In the genomic region with DNA sequence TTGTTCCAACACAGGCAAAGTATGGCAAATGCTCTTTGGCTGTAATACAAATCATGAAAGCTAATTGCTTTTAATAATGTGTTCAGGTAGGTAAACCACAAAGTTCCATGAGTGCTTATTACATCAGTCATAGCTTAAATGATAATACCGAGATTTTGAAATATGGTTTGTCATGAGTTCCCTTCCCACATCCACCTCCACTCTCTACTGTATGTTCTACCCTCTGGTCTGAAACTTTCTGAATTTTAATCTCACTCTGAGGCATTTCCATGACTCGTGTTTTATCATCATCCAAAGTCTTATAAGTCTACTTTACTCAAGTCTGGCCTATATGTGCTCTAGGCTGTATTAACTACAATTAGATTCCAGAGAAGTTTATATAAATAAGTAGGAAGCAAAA, we compare ENCODE assay signal across 39 cellular contexts.
"Had no signal": no experiment of that assay in that cellular context is flagged by ENCODE, and none has a peak within 500 bp of the region (broad histone marks: within the 10 kb centered on the region; RNA-seq: fewer than 3 reads in every experiment).

No MANE protein-coding gene starts in this region.

- H3K9me3 Mint-ChIP-seq: activated CD4-positive, alpha-beta memory T cell treated with anti-CD3 and anti-CD28 coated beads, Interleukin-2, amount 10 ng/mL, durations not matched to agents 7 days and 5 days had no signal

- H3K4me3 ChIP-seq: Peyer's patch had no signal

- H3K36me3 ChIP-seq: brain microvascular endothelial cell, Peyer's patch had no signal

- H3K9me3 ChIP-seq: Peyer's patch had no signal

- H3K4me1 ChIP-seq: Peyer's patch had no signal

- H3K27ac ChIP-seq: brain microvascular endothelial cell, Peyer's patch, VCaP had no signal

- H3K27me3 ChIP-seq: brain microvascular endothelial cell, Peyer's patch had no signal

- H3K27me3 Mint-ChIP-seq: activated B cell treated with CpG ODN at 0.5 μM for 24 hours; activated CD4-positive, alpha-beta memory T cell treated with anti-CD3 and anti-CD28 coated beads, Interleukin-2, amount 10 ng/mL, durations not matched to agents 7 days and 5 days; activated CD8-positive, alpha-beta memory T cell treated with anti-CD3 and anti-CD28 coated beads, Interleukin-2, amount 10 ng/mL, durations not matched to agents 7 days and 5 days; activated naive CD4-positive, alpha-beta T cell treated with anti-CD3 and anti-CD28 coated beads, Interleukin-2, amount 10 ng/mL, durations not matched to agents 7 days and 5 days; activated naive CD8-positive, alpha-beta T cell; activated naive CD8-positive, alpha-beta T cell treated with anti-CD3 and anti-CD28 coated beads, Interleukin-2, amount 50 U/mL, for 24 hours had no signal

- ATAC-seq: activated CD8-positive, alpha-beta memory T cell treated with anti-CD3 and anti-CD28 coated beads, Interleukin-2, amount 10 ng/mL, durations not matched to agents 7 days and 5 days; activated naive CD8-positive, alpha-beta T cell treated with anti-CD3 and anti-CD28 coated beads, Interleukin-2, amount 50 U/mL, for 24 hours; PC-3; Right ventricle myocardium inferior; SK-N-SH treated with all-trans-retinoic acid at 6 μM for 48 hours had no signal

- H3K4me3 Mint-ChIP-seq: activated B cell treated with CpG ODN at 0.5 μM for 24 hours; activated CD4-positive, alpha-beta memory T cell treated with anti-CD3 and anti-CD28 coated beads, Interleukin-2, amount 10 ng/mL, durations not matched to agents 7 days and 5 days; activated CD8-positive, alpha-beta memory T cell treated with anti-CD3 and anti-CD28 coated beads, Interleukin-2, amount 10 ng/mL, durations not matched to agents 7 days and 5 days; activated naive CD4-positive, alpha-beta T cell treated with anti-CD3 and anti-CD28 coated beads, Interleukin-2, amount 10 ng/mL, durations not matched to agents 7 days and 5 days; activated naive CD8-positive, alpha-beta T cell; activated naive CD8-positive, alpha-beta T cell treated with anti-CD3 and anti-CD28 coated beads, Interleukin-2, amount 50 U/mL, for 24 hours had no signal

- H3K27ac Mint-ChIP-seq: activated B cell treated with CpG ODN at 0.5 μM for 24 hours; activated CD4-positive, alpha-beta memory T cell treated with anti-CD3 and anti-CD28 coated beads, Interleukin-2, amount 10 ng/mL, durations not matched to agents 7 days and 5 days; activated CD8-positive, alpha-beta memory T cell treated with anti-CD3 and anti-CD28 coated beads, Interleukin-2, amount 10 ng/mL, durations not matched to agents 7 days and 5 days; activated naive CD4-positive, alpha-beta T cell treated with anti-CD3 and anti-CD28 coated beads, Interleukin-2, amount 10 ng/mL, durations not matched to agents 7 days and 5 days; activated naive CD8-positive, alpha-beta T cell; activated naive CD8-positive, alpha-beta T cell treated with anti-CD3 and anti-CD28 coated beads, Interleukin-2, amount 50 U/mL, for 24 hours had no signal

- H3K36me3 Mint-ChIP-seq: activated CD8-positive, alpha-beta memory T cell treated with anti-CD3 and anti-CD28 coated beads, Interleukin-2, amount 10 ng/mL, durations not matched to agents 7 days and 5 days; activated naive CD4-positive, alpha-beta T cell treated with anti-CD3 and anti-CD28 coated beads, Interleukin-2, amount 10 ng/mL, durations not matched to agents 7 days and 5 days; activated naive CD8-positive, alpha-beta T cell had no signal

- DNase-seq: activated B cell treated with CpG ODN at 0.5 μM for 24 hours; activated CD4-positive, alpha-beta memory T cell treated with anti-CD3 and anti-CD28 coated beads, Interleukin-2, amount 10 ng/mL, durations not matched to agents 7 days and 5 days; activated CD4-positive, alpha-beta T cell treated with anti-CD3 and anti-CD28 coated beads for 4 hours; activated CD4-positive, alpha-beta T cell treated with anti-CD3 and anti-CD28 coated beads, Interleukin-2, amount 50 U/mL, for 1 hour; activated CD4-positive, CD25-positive, alpha-beta regulatory T cell treated with anti-CD3 and anti-CD28 coated beads, Interleukin-2, amount 50 U/mL, for 72 hours; activated CD8-positive, alpha-beta memory T cell treated with anti-CD3 and anti-CD28 coated beads for 24 hours; activated CD8-positive, alpha-beta memory T cell treated with anti-CD3 and anti-CD28 coated beads, Interleukin-2, amount 10 ng/mL, durations not matched to agents 7 days and 5 days; activated CD8-positive, alpha-beta memory T cell treated with anti-CD3 and anti-CD28 coated beads, Interleukin-2, amount 50 U/mL, for 48 hours; activated effector memory CD4-positive, alpha-beta T cell treated with Interleukin-2 at 50 U/mL for 16 hours; activated naive CD4-positive, alpha-beta T cell treated with anti-CD3 and anti-CD28 coated beads, Interleukin-2, amount 10 ng/mL, durations not matched to agents 7 days and 5 days; activated naive CD8-positive, alpha-beta T cell treated with anti-CD3 and anti-CD28 coated beads, Interleukin-2, amount 50 U/mL, for 24 hours; activated T-cell treated with anti-CD3 and anti-CD28 coated beads, Interleukin-2, amount 50 U/mL, for 48 hours; anterior cingulate cortex; brain microvascular endothelial cell; Kasumi-1; KG1; MM.1S; MV-4-11; NCI-H1092; NCI-H1436 treated with DMSO at 0.1 percent for 48 hours; NCI-H1694 treated with DMSO at 0.1 percent for 48 hours; NCI-H2029; NCI-H2107; NCI-H2171; NCI-H510A; NCI-H526; NCI-H748 treated with DMSO at 0.1 percent for 48 hours; NK-92 treated with Interleukin-12 subunit alpha and Interleukin-12 subunit beta, amount 100 ng/mL, for 24 hours; PC-3; Peyer's patch; RPMI8226; SIG-M5; T-helper 1 cell; T-helper 2 cell; T-helper 9 cell had no signal

- H3K4me1 Mint-ChIP-seq: activated B cell treated with CpG ODN at 0.5 μM for 24 hours; activated CD4-positive, alpha-beta memory T cell treated with anti-CD3 and anti-CD28 coated beads, Interleukin-2, amount 10 ng/mL, durations not matched to agents 7 days and 5 days; activated CD8-positive, alpha-beta memory T cell treated with anti-CD3 and anti-CD28 coated beads, Interleukin-2, amount 10 ng/mL, durations not matched to agents 7 days and 5 days; activated naive CD4-positive, alpha-beta T cell treated with anti-CD3 and anti-CD28 coated beads, Interleukin-2, amount 10 ng/mL, durations not matched to agents 7 days and 5 days; activated naive CD8-positive, alpha-beta T cell treated with anti-CD3 and anti-CD28 coated beads, Interleukin-2, amount 50 U/mL, for 24 hours had no signal
